ENCODE assay signal across 1 cellular context in the genomic region with DNA sequence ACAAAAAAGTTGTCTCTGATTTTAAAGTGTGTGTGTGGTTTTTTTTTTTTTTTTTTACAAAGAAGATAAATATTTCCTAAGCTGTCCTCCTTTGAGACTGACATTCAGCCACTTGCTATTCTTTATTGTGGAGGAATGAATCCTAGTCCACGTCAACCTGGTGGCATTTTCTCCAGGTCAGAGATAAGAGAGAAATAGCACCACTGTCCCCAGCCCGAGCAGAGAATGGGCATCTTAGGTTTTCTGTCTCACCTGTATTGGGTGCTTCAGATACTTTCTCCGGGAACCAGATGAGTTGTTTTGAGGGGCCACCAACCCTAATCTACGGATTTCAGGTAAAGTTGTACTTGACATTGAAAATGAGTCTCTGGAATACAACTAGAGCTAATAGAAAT.
TF ChIP-seq lines count a peak whose summit lies in the region.

No MANE protein-coding gene starts in this region.

TF ChIP-seq in H1, 55 proteins besides CTCF, POLR2A, EP300 and RAD21 (continued from another document):
- TF ChIP-seq, protein P1, sequence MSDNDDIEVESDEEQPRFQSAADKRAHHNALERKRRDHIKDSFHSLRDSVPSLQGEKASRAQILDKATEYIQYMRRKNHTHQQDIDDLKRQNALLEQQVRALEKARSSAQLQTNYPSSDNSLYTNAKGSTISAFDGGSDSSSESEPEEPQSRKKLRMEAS (IDR thresholded peaks at IDR 0.05): no peak
- TF ChIP-seq, protein P2, sequence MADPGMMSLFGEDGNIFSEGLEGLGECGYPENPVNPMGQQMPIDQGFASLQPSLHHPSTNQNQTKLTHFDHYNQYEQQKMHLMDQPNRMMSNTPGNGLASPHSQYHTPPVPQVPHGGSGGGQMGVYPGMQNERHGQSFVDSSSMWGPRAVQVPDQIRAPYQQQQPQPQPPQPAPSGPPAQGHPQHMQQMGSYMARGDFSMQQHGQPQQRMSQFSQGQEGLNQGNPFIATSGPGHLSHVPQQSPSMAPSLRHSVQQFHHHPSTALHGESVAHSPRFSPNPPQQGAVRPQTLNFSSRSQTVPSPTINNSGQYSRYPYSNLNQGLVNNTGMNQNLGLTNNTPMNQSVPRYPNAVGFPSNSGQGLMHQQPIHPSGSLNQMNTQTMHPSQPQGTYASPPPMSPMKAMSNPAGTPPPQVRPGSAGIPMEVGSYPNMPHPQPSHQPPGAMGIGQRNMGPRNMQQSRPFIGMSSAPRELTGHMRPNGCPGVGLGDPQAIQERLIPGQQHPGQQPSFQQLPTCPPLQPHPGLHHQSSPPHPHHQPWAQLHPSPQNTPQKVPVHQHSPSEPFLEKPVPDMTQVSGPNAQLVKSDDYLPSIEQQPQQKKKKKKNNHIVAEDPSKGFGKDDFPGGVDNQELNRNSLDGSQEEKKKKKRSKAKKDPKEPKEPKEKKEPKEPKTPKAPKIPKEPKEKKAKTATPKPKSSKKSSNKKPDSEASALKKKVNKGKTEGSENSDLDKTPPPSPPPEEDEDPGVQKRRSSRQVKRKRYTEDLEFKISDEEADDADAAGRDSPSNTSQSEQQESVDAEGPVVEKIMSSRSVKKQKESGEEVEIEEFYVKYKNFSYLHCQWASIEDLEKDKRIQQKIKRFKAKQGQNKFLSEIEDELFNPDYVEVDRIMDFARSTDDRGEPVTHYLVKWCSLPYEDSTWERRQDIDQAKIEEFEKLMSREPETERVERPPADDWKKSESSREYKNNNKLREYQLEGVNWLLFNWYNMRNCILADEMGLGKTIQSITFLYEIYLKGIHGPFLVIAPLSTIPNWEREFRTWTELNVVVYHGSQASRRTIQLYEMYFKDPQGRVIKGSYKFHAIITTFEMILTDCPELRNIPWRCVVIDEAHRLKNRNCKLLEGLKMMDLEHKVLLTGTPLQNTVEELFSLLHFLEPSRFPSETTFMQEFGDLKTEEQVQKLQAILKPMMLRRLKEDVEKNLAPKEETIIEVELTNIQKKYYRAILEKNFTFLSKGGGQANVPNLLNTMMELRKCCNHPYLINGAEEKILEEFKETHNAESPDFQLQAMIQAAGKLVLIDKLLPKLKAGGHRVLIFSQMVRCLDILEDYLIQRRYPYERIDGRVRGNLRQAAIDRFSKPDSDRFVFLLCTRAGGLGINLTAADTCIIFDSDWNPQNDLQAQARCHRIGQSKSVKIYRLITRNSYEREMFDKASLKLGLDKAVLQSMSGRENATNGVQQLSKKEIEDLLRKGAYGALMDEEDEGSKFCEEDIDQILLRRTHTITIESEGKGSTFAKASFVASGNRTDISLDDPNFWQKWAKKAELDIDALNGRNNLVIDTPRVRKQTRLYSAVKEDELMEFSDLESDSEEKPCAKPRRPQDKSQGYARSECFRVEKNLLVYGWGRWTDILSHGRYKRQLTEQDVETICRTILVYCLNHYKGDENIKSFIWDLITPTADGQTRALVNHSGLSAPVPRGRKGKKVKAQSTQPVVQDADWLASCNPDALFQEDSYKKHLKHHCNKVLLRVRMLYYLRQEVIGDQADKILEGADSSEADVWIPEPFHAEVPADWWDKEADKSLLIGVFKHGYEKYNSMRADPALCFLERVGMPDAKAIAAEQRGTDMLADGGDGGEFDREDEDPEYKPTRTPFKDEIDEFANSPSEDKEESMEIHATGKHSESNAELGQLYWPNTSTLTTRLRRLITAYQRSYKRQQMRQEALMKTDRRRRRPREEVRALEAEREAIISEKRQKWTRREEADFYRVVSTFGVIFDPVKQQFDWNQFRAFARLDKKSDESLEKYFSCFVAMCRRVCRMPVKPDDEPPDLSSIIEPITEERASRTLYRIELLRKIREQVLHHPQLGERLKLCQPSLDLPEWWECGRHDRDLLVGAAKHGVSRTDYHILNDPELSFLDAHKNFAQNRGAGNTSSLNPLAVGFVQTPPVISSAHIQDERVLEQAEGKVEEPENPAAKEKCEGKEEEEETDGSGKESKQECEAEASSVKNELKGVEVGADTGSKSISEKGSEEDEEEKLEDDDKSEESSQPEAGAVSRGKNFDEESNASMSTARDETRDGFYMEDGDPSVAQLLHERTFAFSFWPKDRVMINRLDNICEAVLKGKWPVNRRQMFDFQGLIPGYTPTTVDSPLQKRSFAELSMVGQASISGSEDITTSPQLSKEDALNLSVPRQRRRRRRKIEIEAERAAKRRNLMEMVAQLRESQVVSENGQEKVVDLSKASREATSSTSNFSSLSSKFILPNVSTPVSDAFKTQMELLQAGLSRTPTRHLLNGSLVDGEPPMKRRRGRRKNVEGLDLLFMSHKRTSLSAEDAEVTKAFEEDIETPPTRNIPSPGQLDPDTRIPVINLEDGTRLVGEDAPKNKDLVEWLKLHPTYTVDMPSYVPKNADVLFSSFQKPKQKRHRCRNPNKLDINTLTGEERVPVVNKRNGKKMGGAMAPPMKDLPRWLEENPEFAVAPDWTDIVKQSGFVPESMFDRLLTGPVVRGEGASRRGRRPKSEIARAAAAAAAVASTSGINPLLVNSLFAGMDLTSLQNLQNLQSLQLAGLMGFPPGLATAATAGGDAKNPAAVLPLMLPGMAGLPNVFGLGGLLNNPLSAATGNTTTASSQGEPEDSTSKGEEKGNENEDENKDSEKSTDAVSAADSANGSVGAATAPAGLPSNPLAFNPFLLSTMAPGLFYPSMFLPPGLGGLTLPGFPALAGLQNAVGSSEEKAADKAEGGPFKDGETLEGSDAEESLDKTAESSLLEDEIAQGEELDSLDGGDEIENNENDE (IDR thresholded peaks at IDR 0.05; ENCODE audit: insufficient replicate concordance, low read length): no peak
